ENCODE assay signal across 19 cellular contexts in genomic region chr10:3233486-3233990, GRCh38.
A peak's percentile ranks its signal among the peaks of the same experiment; 100 is the strongest.
DNase-seq lines count a peak whose midpoint lies in the region; ATAC-seq, FAIRE-seq and TF ChIP-seq lines count a peak whose summit lies in the region.
"Had no signal": no experiment of that assay in that cellular context is flagged by ENCODE, and none has a peak within 500 bp of the region (broad histone marks: within the 10 kb centered on the region; RNA-seq: fewer than 3 reads in every experiment).

No MANE protein-coding gene starts in this region.

- DNase-seq in NCI-H69 (lab: John Stamatoyannopoulos, UW) (peak; percentile 9), H1 (ENCODE audit: low read depth in 1 of 2, low spot score in 2 of 2) (no peak), trophoblast cell (no peak), cardiac septum (ENCODE audit: low spot score) (no peak)
- DNase-seq in activated CD4-positive, alpha-beta memory T cell treated with anti-CD3 and anti-CD28 coated beads for 36 hours, result no peak
- DNase-seq: ACHN; BE2C; C1 segment of cervical spinal cord; Caco-2; CD4-positive, CD25-positive, alpha-beta regulatory T cell; GM23248; HCEC 1CT had no signal

- no peak overlapping the region for H4K12ac ChIP-seq in trophoblast cell (ENCODE audit: low read depth, low read length)

- H3K4me3 Mint-ChIP-seq in activated CD4-positive, alpha-beta memory T cell treated with anti-CD3 and anti-CD28 coated beads for 36 hours, result no peak overlapping the region
- H3K4me3 Mint-ChIP-seq: CD4-positive, CD25-positive, alpha-beta regulatory T cell had no signal

- no peak overlapping the region for H2BK5ac ChIP-seq in H1 (ENCODE audit: low read depth, low read length)
- no peak overlapping the region for H2BK5ac ChIP-seq in trophoblast cell (ENCODE audit: low read depth, low read length, poor library complexity)

- H3K9ac ChIP-seq in H1 (replicated peaks in 1 of 4; ENCODE audit: extremely low read depth in 1 of 4, low read depth in 3 of 4, low read length in 3 of 4) (no peak overlapping the region), trophoblast cell (ENCODE audit: low read length) (no peak overlapping the region)
- H3K9ac ChIP-seq: GM23248 had no signal

- no peak for FAIRE-seq in H1 (lab: Jason Lieb, UNC)
- FAIRE-seq: A204.1, D721Med, G401.6, GM12891, H54 had no signal

- H3K23ac ChIP-seq in H1 (ENCODE audit: insufficient read length) (no peak overlapping the region), trophoblast cell (ENCODE audit: low read length) (no peak overlapping the region)

- H2AFZ ChIP-seq in H1 (ENCODE audit: low read length) (no peak overlapping the region), trophoblast cell (ENCODE audit: insufficient read depth, low read length, poor library complexity) (no peak overlapping the region)
- H2AFZ ChIP-seq: GM23248 had no signal

- H3K9me3 ChIP-seq in H1 (ENCODE audit: insufficient read depth in 2 of 2, low read depth in 1 of 2, low read length in 1 of 2), result peaks cover 0 to 2% of the 10 kb centered on the region in 2 experiments; a peak in 1 of 4 replicates
- no peaks in the 10 kb centered on the region for H3K9me3 ChIP-seq in trophoblast cell (ENCODE audit: insufficient read depth, low read depth, low read length)
- H3K9me3 ChIP-seq: BE2C, Caco-2 had no signal

- H3K27me3 ChIP-seq in H1 (replicated peaks in 1 of 4; ENCODE audit: control insufficient read depth in 3 of 4, extremely low read depth in 1 of 4, insufficient read depth in 3 of 4, low read length in 3 of 4), result no peaks in the 10 kb centered on the region
- H3K27me3 ChIP-seq in trophoblast cell (ENCODE audit: insufficient read depth, low read length), result no peaks in the 10 kb centered on the region
- H3K27me3 ChIP-seq: BE2C had no signal

- TF ChIP-seq CTCF in H1 (IDR thresholded peaks at IDR 0.05; ENCODE audit: control extremely low read depth in 1 of 3, insufficient read depth in 1 of 3, low read depth in 1 of 3, low read length in 3 of 3), result no peak

- no peaks in the 10 kb centered on the region for H3K36me3 Mint-ChIP-seq in activated CD4-positive, alpha-beta memory T cell treated with anti-CD3 and anti-CD28 coated beads for 36 hours
- H3K36me3 Mint-ChIP-seq: CD4-positive, CD25-positive, alpha-beta regulatory T cell had no signal

- no peaks in the 10 kb centered on the region for H3K23me2 ChIP-seq in H1 (ENCODE audit: low read depth, low read length)

- no peak overlapping the region for H2BK15ac ChIP-seq in H1 (ENCODE audit: low read length)

- ATAC-seq in GM18868 (IDR thresholded peaks at IDR 0.05; ENCODE audit: unreplicated experiment), result no peak

- no peak for TF ChIP-seq POLR2A in H1 (IDR thresholded peaks at IDR 0.05; ENCODE audit: control extremely low read depth in 1 of 2, low read depth in 2 of 2, low read length in 2 of 2)

- no peak overlapping the region for H3K27ac ChIP-seq in H1 (ENCODE audit: low read depth, low read length)
- H3K27ac ChIP-seq in trophoblast cell (ENCODE audit: low read depth, low read length), result no peak overlapping the region
- H3K27ac ChIP-seq: GM23248, HL-60 had no signal

- peaks cover 24% of the 10 kb centered on the region for H3K27me3 Mint-ChIP-seq in activated CD4-positive, alpha-beta memory T cell treated with anti-CD3 and anti-CD28 coated beads for 36 hours

- no peaks in the 10 kb centered on the region for H3K79me2 ChIP-seq in H1 (ENCODE audit: control insufficient read depth in 1 of 2, insufficient read depth in 2 of 2, low read length in 2 of 2)
- no peaks in the 10 kb centered on the region for H3K79me2 ChIP-seq in trophoblast cell (ENCODE audit: control insufficient read depth, insufficient read depth, low read length, poor library complexity)

- H3K4me3 ChIP-seq in H1 (ENCODE audit: extremely low read depth in 1 of 4, insufficient read depth in 2 of 4, low read depth in 3 of 4, low read length in 4 of 4), result no peak overlapping the region
- H3K4me3 ChIP-seq in trophoblast cell (ENCODE audit: low read depth, low read length), result no peak overlapping the region
- H3K4me3 ChIP-seq: GM23248 had no signal

- TF ChIP-seq EP300 in H1 (IDR thresholded peaks at IDR 0.05; ENCODE audit: borderline replicate concordance in 1 of 2, low read depth in 2 of 2, low read length in 2 of 2), result no peak

- H4K5ac ChIP-seq in H1 (ENCODE audit: insufficient read length, low read depth, low read length), result no peak overlapping the region

- H3K79me1 ChIP-seq in H1 (ENCODE audit: low read depth, low read length) (no peaks in the 10 kb centered on the region), trophoblast cell (ENCODE audit: low read length) (peaks cover 24% of the 10 kb centered on the region)

- peaks cover 5% of the 10 kb centered on the region for H3K4me1 Mint-ChIP-seq in activated CD4-positive, alpha-beta memory T cell treated with anti-CD3 and anti-CD28 coated beads for 36 hours (ENCODE audit: low read depth)

- CTCF ChIA-PET in H1 (lab: Charles Lee; ENCODE audit: partially characterized antibody), result interaction anchor here (0.6 kb wide), 1 partner anchor 132 kb away, joined by 3 read pairs; no protein-coding TSS in a partner anchor
- CTCF ChIA-PET in activated CD4-positive, alpha-beta memory T cell treated with anti-CD3 and anti-CD28 coated beads for 36 hours (lab: Charles Lee), result interaction anchor here (0.6 kb wide), 1 partner anchor 36 kb away, joined by 3 read pairs; no protein-coding TSS in a partner anchor

- TF ChIP-seq RAD21 in H1 (IDR thresholded peaks at IDR 0.05 in 1 of 2, conservative IDR thresholded peaks at IDR 0.05 in 1 of 2; ENCODE audit: low read depth in 2 of 2, low read length in 2 of 2), result no peak

- H3K9me3 Mint-ChIP-seq in activated CD4-positive, alpha-beta memory T cell treated with anti-CD3 and anti-CD28 coated beads for 36 hours, result no peaks in the 10 kb centered on the region
- H3K9me3 Mint-ChIP-seq: CD4-positive, CD25-positive, alpha-beta regulatory T cell had no signal

- no peak overlapping the region for H2BK12ac ChIP-seq in H1 (ENCODE audit: low read depth, low read length)
- peak overlapping the region; percentile 74 for H2BK12ac ChIP-seq in trophoblast cell (ENCODE audit: low read length)

- intact Hi-C loops in activated CD4-positive, alpha-beta memory T cell treated with anti-CD3 and anti-CD28 coated beads for 36 hours (cut with micrococcal nuclease), result no loop called here
- intact Hi-C loops in cardiac septum (cut with DNase I), result no loop called here

- 93% methylated on average over 5 of the region's 5 CpGs; no CpG with 5 or more reads in 1 of the 2 experiments for WGBS in H1 (ENCODE audit: extremely low coverage in 1 of 2, insufficient coverage in 1 of 2, insufficient read length in 1 of 2, insufficient replicate concordance in 2 of 2, low coverage in 1 of 2, low lambda C conversion rate in 2 of 2, missing lambda C conversion rate in 1 of 2), 2 experiments
- no CpG with 5 or more reads among the region's 5 CpGs for WGBS in trophoblast cell (ENCODE audit: extremely low coverage, insufficient coverage, insufficient read length)

- H3K18ac ChIP-seq in H1 (ENCODE audit: extremely low read depth, low read length) (no peak overlapping the region), trophoblast cell (ENCODE audit: low read length) (no peak overlapping the region)

- H3K4ac ChIP-seq in H1 (replicated peaks; ENCODE audit: insufficient read length, low read depth, low read length) (no peak overlapping the region), trophoblast cell (ENCODE audit: low read depth, low read length) (no peak overlapping the region)

- H3K14ac ChIP-seq in H1 (ENCODE audit: insufficient read length), result no peak overlapping the region
- H3K14ac ChIP-seq in trophoblast cell (ENCODE audit: low read length), result no peak overlapping the region

- H3K4me1 ChIP-seq in H1 (replicated peaks in 1 of 4; ENCODE audit: control insufficient read depth in 3 of 4, insufficient read depth in 4 of 4, low read length in 3 of 4), result no peaks in the 10 kb centered on the region
- H3K4me1 ChIP-seq in trophoblast cell (ENCODE audit: control insufficient read depth in 1 of 2, insufficient read depth in 2 of 2, low read length in 2 of 2), result peaks cover 14 to 16% of the 10 kb centered on the region in 2 experiments
- H3K4me1 ChIP-seq: BE2C, Caco-2 had no signal

- POLR2A ChIA-PET in H1 (lab: Charles Lee; ENCODE audit: partially characterized antibody), result no interaction called here
- POLR2A ChIA-PET in activated CD4-positive, alpha-beta memory T cell treated with anti-CD3 and anti-CD28 coated beads for 36 hours (lab: Charles Lee), result no interaction called here

- H3K56ac ChIP-seq in H1 (replicated peaks; ENCODE audit: insufficient read length, low read depth, low read length), result no peak overlapping the region

- no peaks in the 10 kb centered on the region for H4K20me1 ChIP-seq in H1 (replicated peaks in 1 of 2; ENCODE audit: control insufficient read depth in 1 of 2, insufficient read depth in 2 of 2, low read length in 2 of 2)

- H3K27ac Mint-ChIP-seq in activated CD4-positive, alpha-beta memory T cell treated with anti-CD3 and anti-CD28 coated beads for 36 hours, result no peak overlapping the region
- H3K27ac Mint-ChIP-seq: CD4-positive, CD25-positive, alpha-beta regulatory T cell had no signal

- H4K8ac ChIP-seq in H1 (ENCODE audit: extremely low read depth, insufficient read depth, low read length) (no peak overlapping the region), trophoblast cell (ENCODE audit: low read depth, low read length) (no peak overlapping the region)

- H4K91ac ChIP-seq in H1 (replicated peaks; ENCODE audit: insufficient read length, low read length) (no peak overlapping the region), trophoblast cell (ENCODE audit: low read depth, low read length) (peak overlapping the region; percentile 9)

- H2BK20ac ChIP-seq in H1 (ENCODE audit: low read length), result no peak overlapping the region

- H3K4me2 ChIP-seq in H1 (ENCODE audit: insufficient read depth in 1 of 2, low read depth in 2 of 2, low read length in 2 of 2) (no peak overlapping the region), trophoblast cell (ENCODE audit: low read length) (no peak overlapping the region)

- H2BK120ac ChIP-seq in H1 (replicated peaks; ENCODE audit: low read depth, low read length), result no peak overlapping the region
- H2BK120ac ChIP-seq in trophoblast cell (ENCODE audit: insufficient read depth, low read length, poor library complexity), result no peak overlapping the region

- H2AK5ac ChIP-seq in H1 (ENCODE audit: low read depth, low read length), result 0 out of 2 replicates have a peak overlapping the region, but pooled peaks have one; percentile 13
- H2AK5ac ChIP-seq in trophoblast cell (ENCODE audit: low read length), result no peak overlapping the region

- H3K36me3 ChIP-seq in H1 (ENCODE audit: control insufficient read depth in 2 of 4, insufficient read depth in 4 of 4, low read length in 3 of 4) (no peaks in the 10 kb centered on the region), trophoblast cell (ENCODE audit: control insufficient read depth in 1 of 2, insufficient read depth in 2 of 2, low read length in 2 of 2) (peaks cover 0 to 2% of the 10 kb centered on the region in 2 experiments)
- H3K36me3 ChIP-seq: BE2C had no signal

TF ChIP-seq in H1, 55 proteins besides CTCF, POLR2A, EP300 and RAD21 (continues in another document):
- TF ChIP-seq SP2 (IDR thresholded peaks at IDR 0.05; ENCODE audit: low read length), result no peak
- no peak for TF ChIP-seq TAF1 (IDR thresholded peaks at IDR 0.05; ENCODE audit: low read depth, low read length)
- TF ChIP-seq JUND (IDR thresholded peaks at IDR 0.05; ENCODE audit: low read length), result no peak
- no peak for TF ChIP-seq HDAC6 (IDR thresholded peaks at IDR 0.05; ENCODE audit: low read depth, low read length)
- TF ChIP-seq SIX5 (IDR thresholded peaks at IDR 0.05; ENCODE audit: low read depth, low read length), result no peak
